8 cellular contexts compared by ENCODE assay signal in genomic region chr3:173397161-173398110, GRCh38.
A peak's percentile ranks its signal among the peaks of the same experiment; 100 is the strongest.
DNase-seq lines count a peak whose midpoint lies in the region; ATAC-seq and TF ChIP-seq lines count a peak whose summit lies in the region.

TSS of gene NLGN1 (plus strand) at chr3:173397744.

- TF ChIP-seq CTCF in astrocyte of the spinal cord (IDR thresholded peaks at IDR 0.05; ENCODE audit: low read depth, low read length): peak; percentile 41
- TF ChIP-seq CTCF in parathyroid adenoma (IDR thresholded peaks at IDR 0.05): no peak

- DNase-seq in activated naive CD4-positive, alpha-beta T cell treated with anti-CD3 and anti-CD28 coated beads, Interleukin-2, amount 10 ng/mL, durations not matched to agents 7 days and 5 days: no peak
- no peak for DNase-seq in activated naive CD4-positive, alpha-beta T cell (lab: John Stamatoyannopoulos, UW)
- peak; percentile 74 for DNase-seq in NCI-H510A treated with DMSO at 0.1 percent for 48 hours (lab: John Stamatoyannopoulos, UW)
- peak; percentile 83 for DNase-seq in astrocyte of the spinal cord (ENCODE audit: low read depth, low spot score)
- peak; percentile 57 for DNase-seq in hepatic stellate cell (ENCODE audit: low spot score)
- DNase-seq in NCI-H1048 (lab: John Stamatoyannopoulos, UW): no peak

- H3K4me2 ChIP-seq in parathyroid adenoma (ENCODE audit: low read length): peak within 1 kb of the TSS; percentile 69

- no peak within 1 kb of the TSS for H3K27ac Mint-ChIP-seq in activated naive CD4-positive, alpha-beta T cell treated with anti-CD3 and anti-CD28 coated beads, Interleukin-2, amount 10 ng/mL, durations not matched to agents 7 days and 5 days

- H3K79me2 ChIP-seq in parathyroid adenoma: no peaks in the 10 kb centered on the region

- in situ Hi-C loops in astrocyte of the spinal cord (cut with HindIII; ENCODE audit: low sequenced_read_pairs): no loop called here

- CTCF ChIA-PET in activated naive CD4-positive, alpha-beta T cell treated with anti-CD3 and anti-CD28 coated beads, Interleukin-2, amount 10 ng/mL, durations not matched to agents 7 days and 5 days (lab: Charles Lee): no interaction called here

- peaks cover 47% of the 10 kb centered on the region for H3K27me3 Mint-ChIP-seq in activated naive CD4-positive, alpha-beta T cell treated with anti-CD3 and anti-CD28 coated beads, Interleukin-2, amount 10 ng/mL, durations not matched to agents 7 days and 5 days

- H3K27me3 ChIP-seq in parathyroid adenoma (ENCODE audit: control insufficient read depth, insufficient read depth, low read length): no peaks in the 10 kb centered on the region

- no peak for ATAC-seq in GM21423 (IDR thresholded peaks at IDR 0.05; ENCODE audit: unreplicated experiment)

- H3K4me3 Mint-ChIP-seq in activated naive CD4-positive, alpha-beta T cell treated with anti-CD3 and anti-CD28 coated beads, Interleukin-2, amount 10 ng/mL, durations not matched to agents 7 days and 5 days: peak within 1 kb of the TSS; percentile 35

- H3K36me3 Mint-ChIP-seq in activated naive CD4-positive, alpha-beta T cell treated with anti-CD3 and anti-CD28 coated beads, Interleukin-2, amount 10 ng/mL, durations not matched to agents 7 days and 5 days: peaks cover 4% of the 10 kb centered on the region

- H3K9me3 Mint-ChIP-seq in activated naive CD4-positive, alpha-beta T cell treated with anti-CD3 and anti-CD28 coated beads, Interleukin-2, amount 10 ng/mL, durations not matched to agents 7 days and 5 days: no peaks in the 10 kb centered on the region

- no peaks in the 10 kb centered on the region for H3K9me3 ChIP-seq in parathyroid adenoma (ENCODE audit: control insufficient read depth, low read length)

- H3K27ac ChIP-seq in parathyroid adenoma: no peak within 1 kb of the TSS

- no peak within 1 kb of the TSS for H3K9ac ChIP-seq in parathyroid adenoma

- H3K36me3 ChIP-seq in parathyroid adenoma (ENCODE audit: control insufficient read depth, insufficient read depth, low read length): no peaks in the 10 kb centered on the region

- peak within 1 kb of the TSS; percentile 28 for H2AFZ ChIP-seq in parathyroid adenoma

- H3K4me3 ChIP-seq in astrocyte of the spinal cord (ENCODE audit: low read depth, low read length): peak within 1 kb of the TSS; percentile 71
- H3K4me3 ChIP-seq in parathyroid adenoma (ENCODE audit: low read depth, low read length): peak within 1 kb of the TSS; percentile 76

- H3K4me1 ChIP-seq in parathyroid adenoma: no peaks in the 10 kb centered on the region

- peaks cover 30% of the 10 kb centered on the region for H3K4me1 Mint-ChIP-seq in activated naive CD4-positive, alpha-beta T cell treated with anti-CD3 and anti-CD28 coated beads, Interleukin-2, amount 10 ng/mL, durations not matched to agents 7 days and 5 days

Comparison
In these comparisons a context has a peak if more than half of its experiments do, and no peak if none do; other contexts are left out.
1. DNase-seq: peak in NCI-H510A treated with DMSO at 0.1 percent for 48 hours (single experiment), astrocyte of the spinal cord (single experiment) and hepatic stellate cell (single experiment); none in activated naive CD4-positive, alpha-beta T cell treated with anti-CD3 and anti-CD28 coated beads, Interleukin-2, amount 10 ng/mL, durations not matched to agents 7 days and 5 days (single experiment), activated naive CD4-positive, alpha-beta T cell (0 of 4) and NCI-H1048 (single experiment).